Comparison of ENCODE assay signal across 9 cellular contexts in the genomic region with DNA sequence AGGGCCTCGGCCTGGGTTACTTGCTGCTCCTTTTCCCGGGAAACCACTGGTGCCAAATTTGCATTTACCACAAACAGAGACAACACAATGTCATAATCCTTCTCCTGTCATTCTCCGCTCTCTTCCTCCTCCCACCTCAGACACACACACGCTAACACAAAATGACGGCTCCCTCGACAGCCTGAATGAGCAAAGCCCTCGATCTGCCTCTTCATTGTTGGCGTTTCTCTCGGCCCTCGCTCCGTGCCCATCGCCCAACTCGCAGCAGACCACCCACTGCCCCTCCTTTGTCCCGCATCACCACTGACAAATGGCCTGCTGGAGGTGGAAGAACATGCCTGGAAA. TPM values are rescaled to one million over a fixed set of nuclear protein-coding genes. Genes with fewer than 3 reads are reported as not detected.
DNase-seq lines count a peak whose midpoint lies in the region; ATAC-seq and TF ChIP-seq lines count a peak whose summit lies in the region.
"Had no signal": no experiment of that assay in that cellular context is flagged by ENCODE, and none has a peak within 500 bp of the region (broad histone marks: within the 10 kb centered on the region; RNA-seq: fewer than 3 reads in every experiment).

No MANE protein-coding gene starts in this region.

- no peaks in the 10 kb centered on the region for H3K9me2 ChIP-seq in neural cell (ENCODE audit: insufficient read depth, low read length)

- peaks cover 12% of the 10 kb centered on the region for H3F3A ChIP-seq in neural cell (ENCODE audit: insufficient read depth, low read length, poor library complexity, severe bottlenecking)

- H3K27ac ChIP-seq in heart right ventricle: no peak overlapping the region
- no peak overlapping the region for H3K27ac ChIP-seq in coronary artery
- H3K27ac ChIP-seq in neural cell (ENCODE audit: low read length): peak overlapping the region; percentile 99
- H3K27ac ChIP-seq in vagina: peak overlapping the region; percentile 56

- ATAC-seq in heart right ventricle (no peak), HG03520 (IDR thresholded peaks at IDR 0.05; ENCODE audit: unreplicated experiment) (no peak), GM21737 (IDR thresholded peaks at IDR 0.05; ENCODE audit: unreplicated experiment) (no peak), GM21423 (IDR thresholded peaks at IDR 0.05; ENCODE audit: unreplicated experiment) (no peak)
- ATAC-seq: K562 had no signal

- H3K4me1 ChIP-seq in heart right ventricle (peaks cover 0 to 16% (median 10%) of the 10 kb centered on the region in 9 donors), vagina (peaks cover 22% of the 10 kb centered on the region)

- peak; percentile 56 for TF ChIP-seq RAD21 in neural cell (conservative IDR thresholded peaks at IDR 0.05)

- peak overlapping the region; percentile 97 for H3K9ac ChIP-seq in neural cell (ENCODE audit: low read length)

- no peak for TF ChIP-seq CTCF in heart right ventricle (IDR thresholded peaks at IDR 0.05)
- no peak for TF ChIP-seq CTCF in coronary artery (IDR thresholded peaks at IDR 0.05)
- no peak for TF ChIP-seq CTCF in neural cell (IDR thresholded peaks at IDR 0.05; ENCODE audit: poor library complexity, severe bottlenecking)
- TF ChIP-seq CTCF in vagina (IDR thresholded peaks at IDR 0.05): no peak

- H4K20me1 ChIP-seq in neural cell (ENCODE audit: insufficient read depth): no peaks in the 10 kb centered on the region

- peaks cover 38% of the 10 kb centered on the region for H3K79me2 ChIP-seq in neural cell (replicated peaks; ENCODE audit: insufficient read depth, low read length)

- TF ChIP-seq POLR2A in vagina (IDR thresholded peaks at IDR 0.05): no peak

- 28 to 29% methylated on average over 14 of the region's 14 CpGs for WGBS in heart right ventricle, 2 donors

- peak; percentile 69 for TF ChIP-seq EP300 in neural cell (conservative IDR thresholded peaks at IDR 0.05; ENCODE audit: poor library complexity, severe bottlenecking)

- H3K4me3 ChIP-seq in heart right ventricle (peak overlapping the region in 8 of 10 donors; percentile 15 to 46 (median 36)), coronary artery (peak overlapping the region; percentile 72), neural cell (ENCODE audit: low read length) (peak overlapping the region; percentile 84), vagina (peak overlapping the region; percentile 44 to 53)
- H3K4me3 ChIP-seq: K562 had no signal

- peak overlapping the region; percentile 75 for H3K4me2 ChIP-seq in neural cell (ENCODE audit: low read length)

- intact Hi-C loops in heart right ventricle (cut with DNase I): loop anchor here in 1 of 10 donors (5.0 kb wide), 1 partner anchor 111 kb away; no protein-coding TSS in a partner anchor
- intact Hi-C loops in cardiac septum (cut with DNase I): no loop called here
- intact Hi-C loops in vagina (cut with DNase I): no loop called here

- no peak for DNase-seq in heart right ventricle
- no peak for DNase-seq in cardiac septum (ENCODE audit: low spot score)
- no peak for DNase-seq in coronary artery (ENCODE audit: low spot score)
- no peak for DNase-seq in vagina (ENCODE audit: extremely low spot score in 2 of 2)

- H3K36me3 ChIP-seq in heart right ventricle: no peaks in the 10 kb centered on the region
- no peaks in the 10 kb centered on the region for H3K36me3 ChIP-seq in neural cell (ENCODE audit: insufficient read depth, low read length)
- no peaks in the 10 kb centered on the region for H3K36me3 ChIP-seq in vagina

- H3K9me3 ChIP-seq in heart right ventricle: no peaks in the 10 kb centered on the region
- H3K9me3 ChIP-seq in neural cell (ENCODE audit: low read length): no peaks in the 10 kb centered on the region
- no peaks in the 10 kb centered on the region for H3K9me3 ChIP-seq in vagina

- H3K27me3 ChIP-seq in heart right ventricle (peaks cover 0 to 65% (median 57%) of the 10 kb centered on the region in 7 donors), neural cell (ENCODE audit: insufficient read depth, low read depth, low read length) (no peaks in the 10 kb centered on the region), vagina (no peaks in the 10 kb centered on the region)

- H2AFZ ChIP-seq in neural cell (ENCODE audit: low read depth, low read length): peak overlapping the region; percentile 52

TF ChIP-seq in neural cell, 6 proteins besides CTCF, POLR2A, EP300 and RAD21:
- TF ChIP-seq, protein P1, sequence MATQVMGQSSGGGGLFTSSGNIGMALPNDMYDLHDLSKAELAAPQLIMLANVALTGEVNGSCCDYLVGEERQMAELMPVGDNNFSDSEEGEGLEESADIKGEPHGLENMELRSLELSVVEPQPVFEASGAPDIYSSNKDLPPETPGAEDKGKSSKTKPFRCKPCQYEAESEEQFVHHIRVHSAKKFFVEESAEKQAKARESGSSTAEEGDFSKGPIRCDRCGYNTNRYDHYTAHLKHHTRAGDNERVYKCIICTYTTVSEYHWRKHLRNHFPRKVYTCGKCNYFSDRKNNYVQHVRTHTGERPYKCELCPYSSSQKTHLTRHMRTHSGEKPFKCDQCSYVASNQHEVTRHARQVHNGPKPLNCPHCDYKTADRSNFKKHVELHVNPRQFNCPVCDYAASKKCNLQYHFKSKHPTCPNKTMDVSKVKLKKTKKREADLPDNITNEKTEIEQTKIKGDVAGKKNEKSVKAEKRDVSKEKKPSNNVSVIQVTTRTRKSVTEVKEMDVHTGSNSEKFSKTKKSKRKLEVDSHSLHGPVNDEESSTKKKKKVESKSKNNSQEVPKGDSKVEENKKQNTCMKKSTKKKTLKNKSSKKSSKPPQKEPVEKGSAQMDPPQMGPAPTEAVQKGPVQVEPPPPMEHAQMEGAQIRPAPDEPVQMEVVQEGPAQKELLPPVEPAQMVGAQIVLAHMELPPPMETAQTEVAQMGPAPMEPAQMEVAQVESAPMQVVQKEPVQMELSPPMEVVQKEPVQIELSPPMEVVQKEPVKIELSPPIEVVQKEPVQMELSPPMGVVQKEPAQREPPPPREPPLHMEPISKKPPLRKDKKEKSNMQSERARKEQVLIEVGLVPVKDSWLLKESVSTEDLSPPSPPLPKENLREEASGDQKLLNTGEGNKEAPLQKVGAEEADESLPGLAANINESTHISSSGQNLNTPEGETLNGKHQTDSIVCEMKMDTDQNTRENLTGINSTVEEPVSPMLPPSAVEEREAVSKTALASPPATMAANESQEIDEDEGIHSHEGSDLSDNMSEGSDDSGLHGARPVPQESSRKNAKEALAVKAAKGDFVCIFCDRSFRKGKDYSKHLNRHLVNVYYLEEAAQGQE (IDR thresholded peaks at IDR 0.05; ENCODE audit: borderline replicate concordance): peak; percentile 81
- no peak for TF ChIP-seq EZH2 (IDR thresholded peaks at IDR 0.05; ENCODE audit: borderline replicate concordance, insufficient read depth, low read length, poor library complexity, severe bottlenecking)
- TF ChIP-seq SMC3 (conservative IDR thresholded peaks at IDR 0.05; ENCODE audit: poor library complexity): peak; percentile 51
- peak; percentile 14 for TF ChIP-seq MXI1 (conservative IDR thresholded peaks at IDR 0.05; ENCODE audit: poor library complexity, severe bottlenecking)
- peak; percentile 92 for TF ChIP-seq POLR2AphosphoS5 (IDR thresholded peaks at IDR 0.05)
- peak; percentile 76 for TF ChIP-seq TAF1 (IDR thresholded peaks at IDR 0.05; ENCODE audit: low read depth)
TF ChIP-seq in neural cell: peak in this region for 5.

RNA-seq across cellular contexts. Expression of a gene that starts 12.5 kb away (rescaled TPM):
- total RNA-seq in heart right ventricle (10 to 100 TPM; 11.6 to 18.8 (median 15.3) TPM), cardiac septum (15.3 TPM), vagina (30.4 TPM)
- polyA plus RNA-seq in heart right ventricle (1 to 10 TPM; 4.2 to 5.3 TPM), neural cell (21.9 and 27.5 TPM in 2 replicates)
- 134 and 148 TPM in 2 replicates for polyA minus RNA-seq in neural cell

Comparison
In these comparisons a context has a peak if more than half of its experiments do, and no peak if none do; other contexts are left out.
1. H3K27ac ChIP-seq: peak in neural cell (single experiment) and vagina (single experiment); none in heart right ventricle (0 of 10) and coronary artery (0 of 2).
2. Peak in every context shown above with its lines, with median percentiles within 50 percentile points of each other: H3K4me3 ChIP-seq.